In genomic region chr3:127787071-127787490, GRCh38 we compare ENCODE assay signal across 10 cellular contexts. TPM values are rescaled to one million over a fixed set of nuclear protein-coding genes. Genes with fewer than 3 reads are reported as not detected.
A peak's percentile ranks its signal among the peaks of the same experiment; 100 is the strongest.
DNase-seq lines count a peak whose midpoint lies in the region; ATAC-seq and TF ChIP-seq lines count a peak whose summit lies in the region.
"Had no signal": no experiment of that assay in that cellular context is flagged by ENCODE, and none has a peak within 500 bp of the region (broad histone marks: within the 10 kb centered on the region; RNA-seq: fewer than 3 reads in every experiment).

No MANE protein-coding gene starts in this region.

- TF ChIP-seq EP300 in transverse colon (IDR thresholded peaks at IDR 0.05; ENCODE audit: low read depth), result no peak

- TF ChIP-seq POLR2A in adrenal gland (IDR thresholded peaks at IDR 0.05) (peak in 1 of 2 donors; percentile 32), transverse colon (IDR thresholded peaks at IDR 0.05) (no peak)

- TF ChIP-seq CTCF in adrenal gland (IDR thresholded peaks at IDR 0.05) (no peak), fibroblast of the aortic adventitia (IDR thresholded peaks at IDR 0.05; ENCODE audit: insufficient read depth, low read length) (no peak), transverse colon (IDR thresholded peaks at IDR 0.05) (no peak)

- H3K27ac ChIP-seq in adrenal gland (peak overlapping the region in 3 of 5 donors; percentile 20 to 78 (median 68)), muscle layer of colon (ENCODE audit: low read depth, low read length) (peak overlapping the region; percentile 74), transverse colon (peak overlapping the region; percentile 85 to 91 (median 86))
- H3K27ac ChIP-seq: SJSA1 had no signal

- DNase-seq in adrenal gland, result peak; percentile 59 to 88 (median 82)
- DNase-seq in fibroblast of the aortic adventitia (ENCODE audit: low read depth), result peak; percentile 16
- DNase-seq in transverse colon, result peak; percentile 38
- DNase-seq in activated T-cell treated with anti-CD3 and anti-CD28 coated beads for 4 hours, result no peak
- DNase-seq in AG08396 (ENCODE audit: low spot score), result no peak
- DNase-seq in glomerular visceral epithelial cell (ENCODE audit: extremely low spot score), result no peak
- DNase-seq: Karpas-422 had no signal

- H3K4me3 ChIP-seq in adrenal gland (no peak overlapping the region), fibroblast of the aortic adventitia (ENCODE audit: low read depth, low read length) (no peak overlapping the region), muscle layer of colon (ENCODE audit: low read depth in 1 of 2, low read length in 2 of 2) (peak overlapping the region in 1 of 2 donors; percentile 47), transverse colon (peak overlapping the region in 1 of 4 donors; percentile 11)
- H3K4me3 ChIP-seq: SJSA1 had no signal

- in situ Hi-C loops in transverse colon (cut with MboI; ENCODE audit: low pct_ligation_motif_present in 1 of 4, low pct_unique_long_range_greater_than_20kb in 1 of 4, low sequenced_read_pairs in 3 of 4), result no loop called here

- intact Hi-C loops in adrenal gland (cut with DNase I) (no loop called here), transverse colon (cut with DNase I; ENCODE audit: low total_unique reads) (no loop called here)

- H3K4me1 ChIP-seq in adrenal gland (replicated peaks in 1 of 2) (peaks cover 23 to 29% of the 10 kb centered on the region in 2 donors), muscle layer of colon (ENCODE audit: insufficient read depth, low read length) (peaks cover 90% of the 10 kb centered on the region), transverse colon (peaks cover 39 to 80% (median 61%) of the 10 kb centered on the region in 4 donors)

- H3K9me3 ChIP-seq in adrenal gland (replicated peaks in 1 of 3), result no peaks in the 10 kb centered on the region
- H3K9me3 ChIP-seq in muscle layer of colon (ENCODE audit: low read length), result no peaks in the 10 kb centered on the region
- no peaks in the 10 kb centered on the region for H3K9me3 ChIP-seq in transverse colon
- H3K9me3 ChIP-seq: SJSA1 had no signal

- no peaks in the 10 kb centered on the region for H3K27me3 ChIP-seq in adrenal gland
- no peaks in the 10 kb centered on the region for H3K27me3 ChIP-seq in muscle layer of colon (ENCODE audit: control insufficient read depth in 1 of 2, insufficient read depth in 2 of 2, low read length in 2 of 2)
- no peaks in the 10 kb centered on the region for H3K27me3 ChIP-seq in transverse colon
- H3K27me3 ChIP-seq: SJSA1 had no signal

- H3K36me3 ChIP-seq in adrenal gland (replicated peaks in 1 of 2) (no peaks in the 10 kb centered on the region), muscle layer of colon (ENCODE audit: insufficient read depth, low read length) (no peaks in the 10 kb centered on the region), transverse colon (no peaks in the 10 kb centered on the region)

- peak overlapping the region; percentile 66 for H3K9ac ChIP-seq in muscle layer of colon (ENCODE audit: low read length)

- 25 to 35% (median 31%) methylated on average over 6 to 9 of the region's 9 CpGs for WGBS in adrenal gland, 4 donors
- 60% methylated on average over 9 of the region's 9 CpGs; no CpG with 5 or more reads in 1 of the 2 donors for WGBS in transverse colon (ENCODE audit: low coverage in 1 of 2), 2 donors

- ATAC-seq in HG02840 (IDR thresholded peaks at IDR 0.05; ENCODE audit: low FRiP score, unreplicated experiment), result no peak

RNA-seq across cellular contexts. Expression of gene MGLL, which starts 35.2 kb away (rescaled TPM):
- total RNA-seq in adrenal gland, result 10 to 100 TPM; 26.5 to 42.3 (median 36.0) TPM
- polyA plus RNA-seq in adrenal gland, result 10 to 100 TPM; 18.8 to 48.1 (median 19.7) TPM
- total RNA-seq in fibroblast of the aortic adventitia (ENCODE audit: low replicate concordance), result 8.3 and 25.8 TPM in 2 replicates
- total RNA-seq in transverse colon, result 100 to 1,000 TPM; 150 to 329 (median 294) TPM

Comparison
In these comparisons a context has a peak if more than half of its experiments do, and no peak if none do; other contexts are left out.
1. DNase-seq: peak in adrenal gland (7 of 7), fibroblast of the aortic adventitia (single experiment) and transverse colon (single experiment); none in activated T-cell treated with anti-CD3 and anti-CD28 coated beads for 4 hours (single experiment), AG08396 (single experiment) and glomerular visceral epithelial cell (single experiment).
2. Peak in every context shown above with its lines, with median percentiles within 50 percentile points of each other: H3K27ac ChIP-seq.